In the genomic region with DNA sequence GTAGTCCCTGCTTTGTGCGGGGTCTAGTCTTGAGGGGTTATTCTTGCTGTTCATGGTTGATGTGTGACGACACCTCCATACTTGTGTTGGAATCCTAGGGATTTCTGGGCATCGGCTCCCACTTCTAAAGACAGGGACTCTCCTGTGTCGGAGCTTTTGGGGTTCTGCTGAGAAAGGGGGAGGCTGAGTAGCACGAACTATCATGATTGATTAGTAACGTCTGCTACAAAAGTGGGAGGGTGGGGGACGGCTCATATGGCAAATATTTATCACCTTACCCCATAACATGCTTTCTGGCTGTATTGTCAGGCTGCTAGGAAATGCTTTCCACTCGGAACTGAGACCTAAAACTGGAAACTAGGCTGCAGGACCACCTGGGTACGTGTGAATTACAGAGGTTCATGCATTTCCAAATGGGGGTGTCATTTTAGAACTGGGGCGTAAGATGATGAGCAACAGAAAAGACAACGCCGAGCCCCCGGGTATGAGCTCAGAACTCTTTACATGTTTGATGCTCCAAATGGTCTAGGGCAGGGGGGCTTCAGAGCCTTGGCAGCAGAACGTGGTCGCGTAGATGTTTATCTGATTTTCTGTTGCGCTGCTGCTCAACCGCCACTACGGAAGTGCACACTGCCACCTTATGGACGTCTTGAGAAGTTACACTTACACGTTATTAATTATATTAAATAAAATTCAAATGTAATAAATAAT, we compare ENCODE assay signal across 8 cellular contexts. TPM values are rescaled to one million over a fixed set of nuclear protein-coding genes. Genes with fewer than 3 reads are reported as not detected.
A peak's percentile ranks its signal among the peaks of the same experiment; 100 is the strongest.
DNase-seq lines count a peak whose midpoint lies in the region; ATAC-seq and TF ChIP-seq lines count a peak whose summit lies in the region.

No MANE protein-coding gene starts in this region.

- H3K4me3 ChIP-seq in choroid plexus epithelial cell (ENCODE audit: low read depth, low read length) = no peak overlapping the region
- peak overlapping the region; percentile 10 to 20 for H3K4me3 ChIP-seq in left lung

- no peak overlapping the region for H3K27ac ChIP-seq in left lung

- peak; percentile 85 for ATAC-seq in left lung
- ATAC-seq in HG03097 (IDR thresholded peaks at IDR 0.05; ENCODE audit: low FRiP score, unreplicated experiment) = no peak

- DNase-seq in SIG-M5 treated with dmso at 0.1 percent for 504 hours (lab: John Stamatoyannopoulos, UW; ENCODE audit: unreplicated experiment) (peak; percentile 39), SIG-M5 (lab: John Stamatoyannopoulos, UW) (no peak), NCI-H1105 treated with DMSO at 0.1 percent for 48 hours (lab: John Stamatoyannopoulos, UW) (peak; percentile 72), UCSD-AML1 (lab: John Stamatoyannopoulos, UW; ENCODE audit: unreplicated experiment) (peak; percentile 15), choroid plexus epithelial cell (ENCODE audit: low read depth) (peak; percentile 66), left lung (peak; percentile 41 to 54)
- peak; percentile 10 to 41 for DNase-seq in stimulated activated CD4-positive, alpha-beta T cell treated with anti-CD3 and anti-CD28 coated beads, Interleukin-2, amount 100 ng/mL, for 48 hours

- H3K36me3 ChIP-seq in left lung = no peaks in the 10 kb centered on the region

- intact Hi-C loops in left lung (cut with DNase I) = loop anchor here in 1 of 2 donors (10.0 kb wide), 2 partner anchors 208 to 628 kb away; no protein-coding TSS in a partner anchor

- H3K4me1 ChIP-seq in left lung = peaks cover 0 to 12% of the 10 kb centered on the region in 2 donors

- no peaks in the 10 kb centered on the region for H3K9me3 ChIP-seq in left lung

- no peaks in the 10 kb centered on the region for H3K27me3 ChIP-seq in left lung

- TF ChIP-seq CTCF in choroid plexus epithelial cell (conservative IDR thresholded peaks at IDR 0.05; ENCODE audit: low read depth, low read length) (peak; percentile 78), left lung (IDR thresholded peaks at IDR 0.05) (peak; percentile 58 to 73)

RNA-seq across cellular contexts. Expression of gene NME8, which starts 15.1 kb away (rescaled TPM):
- 1 to 10 TPM in 1 of 2 donors, under 1 TPM in 1; 0.32 to 1.3 TPM for total RNA-seq in left lung
